2 cellular contexts compared by ENCODE assay signal in the genomic region with DNA sequence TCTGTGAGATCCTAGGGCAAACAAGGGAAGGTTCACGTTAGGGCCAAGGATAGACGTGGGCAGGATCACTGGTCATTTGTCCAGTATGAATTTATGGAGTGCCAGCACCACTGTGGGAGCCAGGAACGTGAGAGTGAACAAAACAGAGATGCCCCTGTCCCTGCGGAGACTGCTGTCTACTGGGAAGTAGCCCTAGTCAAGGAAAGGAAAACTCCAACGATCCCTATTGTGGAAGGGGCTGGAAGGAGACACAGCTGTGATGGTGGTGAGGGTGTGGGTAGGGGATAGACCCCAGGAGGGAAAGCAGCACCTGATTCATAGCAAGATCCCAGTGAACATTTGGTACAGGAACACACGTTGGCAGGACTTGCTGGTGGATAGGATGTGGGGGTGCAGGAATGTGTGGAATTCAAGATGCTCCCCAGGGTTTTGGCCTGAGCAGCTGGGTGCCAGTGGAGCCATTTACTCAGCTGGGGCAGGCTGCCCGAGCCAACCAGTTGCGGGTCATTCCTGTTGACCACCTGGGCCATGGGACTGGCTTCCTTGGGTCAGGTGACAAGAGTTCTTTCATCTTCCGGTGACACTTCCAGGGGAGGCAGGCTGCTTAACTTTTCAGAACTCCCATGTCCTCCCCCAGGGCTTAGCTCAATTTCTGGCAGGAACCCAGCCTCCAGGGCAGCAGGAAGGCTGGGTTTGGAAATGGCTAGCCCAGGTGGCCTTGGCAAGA.
TF ChIP-seq lines count a peak whose summit lies in the region.

No MANE protein-coding gene starts in this region.

TF ChIP-seq in K562, 482 proteins besides CTCF, POLR2A, EP300 and RAD21:
- TF ChIP-seq NEUROD1 (IDR thresholded peaks at IDR 0.05; ENCODE audit: borderline replicate concordance, low read depth, low read length, partially characterized antibody) (no peak), ZNF134 (CRISPR knock-in tag; conservative IDR thresholded peaks at IDR 0.05) (no peak), NONO (IDR thresholded peaks at IDR 0.05; ENCODE audit: low read depth in 2 of 2, low read length in 1 of 2) (no peak), DLX4 (CRISPR knock-in tag; IDR thresholded peaks at IDR 0.05) (no peak), ZBTB1 (CRISPR knock-in tag; IDR thresholded peaks at IDR 0.05; ENCODE audit: borderline replicate concordance, low read depth) (0 out of 2 replicates have a peak, but pooled peaks have one; percentile 32), KLF6 (CRISPR knock-in tag; IDR thresholded peaks at IDR 0.05; ENCODE audit: borderline replicate concordance) (no peak)

TF ChIP-seq in HEK293T, 16 proteins besides CTCF, POLR2A, EP300 and RAD21:
- TF ChIP-seq TARDBP (IDR thresholded peaks at IDR 0.05), result no peak
- TF ChIP-seq FOXK2 (IDR thresholded peaks at IDR 0.05), result no peak
- TF ChIP-seq NFRKB (IDR thresholded peaks at IDR 0.05), result no peak
- no peak for TF ChIP-seq BHLHE40 (IDR thresholded peaks at IDR 0.05; ENCODE audit: borderline replicate concordance)
- TF ChIP-seq LEF1 (IDR thresholded peaks at IDR 0.05; ENCODE audit: borderline replicate concordance), result no peak
